8 cellular contexts compared by ENCODE assay signal in genomic region chr14:75123991-75124390, GRCh38. TPM values are rescaled to one million over a fixed set of nuclear protein-coding genes. Genes with fewer than 3 reads are reported as not detected.
DNase-seq lines count a peak whose midpoint lies in the region; ATAC-seq, FAIRE-seq and TF ChIP-seq lines count a peak whose summit lies in the region.

No MANE protein-coding gene starts in this region.

- DNase-seq in CD1c-positive myeloid dendritic cell (ENCODE audit: extremely low spot score) (peak; percentile 83), NCI-H226 (peak; percentile 78), adrenal gland (peak in 6 of 7 donors; percentile 48 to 74 (median 59)), mucosa of descending colon (no peak), hippocampal formation (lab: John Stamatoyannopoulos, UW) (no peak), pancreas (no peak), NCI-H2107 treated with DMSO at 0.1 percent for 48 hours (lab: John Stamatoyannopoulos, UW; ENCODE audit: unreplicated experiment) (no peak)

- peaks cover 0 to 28% of the 10 kb centered on the region in 2 donors for H3K36me3 ChIP-seq in adrenal gland (replicated peaks in 1 of 2)
- no peaks in the 10 kb centered on the region for H3K36me3 ChIP-seq in mucosa of descending colon (ENCODE audit: low read depth)
- peaks cover 0 to 14% (median 11%) of the 10 kb centered on the region in 3 donors for H3K36me3 ChIP-seq in pancreas

- no peak for TF ChIP-seq CTCF in adrenal gland (IDR thresholded peaks at IDR 0.05)
- TF ChIP-seq CTCF in mucosa of descending colon (IDR thresholded peaks at IDR 0.05): no peak
- TF ChIP-seq CTCF in pancreas (IDR thresholded peaks at IDR 0.05): no peak

- ATAC-seq in mucosa of descending colon (peak; percentile 41), GM18505 (IDR thresholded peaks at IDR 0.05; ENCODE audit: unreplicated experiment) (no peak), pancreas (no peak)

- H3K9me3 ChIP-seq in adrenal gland (replicated peaks in 1 of 3): no peaks in the 10 kb centered on the region
- no peaks in the 10 kb centered on the region for H3K9me3 ChIP-seq in mucosa of descending colon
- no peaks in the 10 kb centered on the region for H3K9me3 ChIP-seq in pancreas

- H3K27me3 ChIP-seq in adrenal gland: no peaks in the 10 kb centered on the region
- H3K27me3 ChIP-seq in pancreas: no peaks in the 10 kb centered on the region

- FAIRE-seq in pancreas (lab: Jason Lieb, UNC): no peak

- peak overlapping the region in 3 of 5 donors; percentile 13 to 59 (median 26) for H3K27ac ChIP-seq in adrenal gland
- H3K27ac ChIP-seq in pancreas: no peak overlapping the region

- no peak overlapping the region for H3K4me3 ChIP-seq in adrenal gland
- H3K4me3 ChIP-seq in mucosa of descending colon: no peak overlapping the region
- H3K4me3 ChIP-seq in pancreas: no peak overlapping the region

- intact Hi-C loops in adrenal gland (cut with DNase I) (no loop called here), mucosa of descending colon (cut with DNase I, micrococcal nuclease) (no loop called here), pancreas (cut with DNase I) (no loop called here)

- no peak for TF ChIP-seq POLR2A in adrenal gland (IDR thresholded peaks at IDR 0.05)
- TF ChIP-seq POLR2A in GM18505 (IDR thresholded peaks at IDR 0.05; ENCODE audit: borderline replicate concordance, extremely low read depth, insufficient read depth, insufficient read length): no peak

- H3K4me1 ChIP-seq in adrenal gland (replicated peaks in 1 of 2) (peaks cover 11 to 46% of the 10 kb centered on the region in 2 donors), mucosa of descending colon (ENCODE audit: low read depth) (peaks cover 28% of the 10 kb centered on the region), pancreas (peaks cover 7 to 29% (median 12%) of the 10 kb centered on the region in 3 donors)

- 17 to 23% (median 19%) methylated on average over 7 of the region's 7 CpGs for WGBS in adrenal gland, 4 donors
- WGBS in pancreas, 2 donors: 45 to 53% methylated on average over 7 of the region's 7 CpGs

RNA-seq across cellular contexts. Expression of gene NEK9, which starts 2.9 kb away (rescaled TPM):
- total RNA-seq in adrenal gland: 100 to 1,000 TPM in 4 of 8 donors, 10 to 100 TPM in 4; 66.9 to 165 (median 92.9) TPM
- 10 to 100 TPM; 51.7 to 73.6 (median 62.6) TPM for polyA plus RNA-seq in adrenal gland
- 100 to 1,000 TPM in 1 of 3 donors, 10 to 100 TPM in 2; 44.7 to 104 (median 49.9) TPM for total RNA-seq in mucosa of descending colon
- 10 to 100 TPM; 23.2 to 54.8 (median 27.2) TPM for total RNA-seq in pancreas
- 10 to 100 TPM; 22.7 to 30.3 TPM for polyA plus RNA-seq in pancreas

RNA-seq across cellular contexts. Expression of gene TMED10, which starts 52.4 kb away (rescaled TPM):
- total RNA-seq in adrenal gland (100 to 1,000 TPM; 156 to 509 (median 319) TPM), mucosa of descending colon (100 to 1,000 TPM; 223 to 411 (median 317) TPM), pancreas (100 to 1,000 TPM; 230 to 377 (median 326) TPM)
- polyA plus RNA-seq in adrenal gland (100 to 1,000 TPM in 1 of 3 donors, 10 to 100 TPM in 2; 33.7 to 532 (median 65.3) TPM), pancreas (100 to 1,000 TPM in 1 of 2 donors, 10 to 100 TPM in 1; 56.0 to 122 TPM)

RNA-seq across cellular contexts. Expression of gene ZC2HC1C, which starts 54.5 kb away (rescaled TPM):
- total RNA-seq in adrenal gland (1 to 10 TPM; 1.9 to 9.5 (median 5.6) TPM), mucosa of descending colon (1 to 10 TPM; 4.0 to 4.8 (median 4.7) TPM), pancreas (1 to 10 TPM; 2.6 to 7.0 (median 3.6) TPM)
- polyA plus RNA-seq in adrenal gland (10 to 100 TPM in 1 of 3 donors, 1 to 10 TPM in 2; 6.1 to 12.1 (median 6.8) TPM), pancreas (10 to 100 TPM; 11.9 to 12.1 TPM)

Comparison
In these comparisons a context has a peak if more than half of its experiments do, and no peak if none do; other contexts are left out.
1. DNase-seq: peak in CD1c-positive myeloid dendritic cell (single experiment), NCI-H226 (single experiment) and adrenal gland (6 of 7); none in mucosa of descending colon (0 of 3), hippocampal formation (0 of 2), pancreas (0 of 6) and NCI-H2107 treated with DMSO at 0.1 percent for 48 hours (single experiment).
2. H3K27ac ChIP-seq: peak in adrenal gland (3 of 5); none in pancreas (0 of 4).